Comparison of ENCODE assay signal across 10 cellular contexts in the genomic region with DNA sequence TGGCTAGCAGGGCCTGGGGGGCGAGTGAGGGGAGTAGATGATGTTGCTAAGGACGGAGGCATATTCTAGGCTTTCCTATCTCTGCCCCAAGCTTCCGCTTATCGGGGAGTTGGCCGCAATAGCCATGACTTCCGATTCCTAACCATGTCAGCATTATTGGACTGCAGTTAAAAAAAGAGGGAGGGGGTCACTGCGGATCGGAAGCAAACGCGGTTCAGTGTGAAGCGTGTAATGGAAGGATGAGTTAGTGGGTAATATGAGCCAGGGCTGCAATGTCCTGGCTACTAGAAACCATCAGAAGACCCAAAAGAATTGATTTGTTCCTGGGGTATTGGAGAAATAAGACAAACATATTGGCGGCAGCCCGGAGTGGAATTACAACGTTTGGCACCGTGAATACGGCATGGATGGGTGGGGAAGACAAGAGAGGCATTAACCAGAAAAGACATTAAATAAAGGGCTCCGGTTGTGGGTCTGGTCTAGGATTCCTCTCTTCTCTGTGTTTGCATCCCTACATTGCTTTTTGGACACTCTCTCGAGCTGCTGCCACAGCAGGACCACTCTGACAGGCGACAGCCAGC.
DNase-seq lines count a peak whose midpoint lies in the region; ATAC-seq, FAIRE-seq and TF ChIP-seq lines count a peak whose summit lies in the region.
"Had no signal": no experiment of that assay in that cellular context is flagged by ENCODE, and none has a peak within 500 bp of the region (broad histone marks: within the 10 kb centered on the region; RNA-seq: fewer than 3 reads in every experiment).

No MANE protein-coding gene starts in this region.

- H3K36me3 Mint-ChIP-seq in endodermal cell (ENCODE audit: low read depth) (no peaks in the 10 kb centered on the region), nephron progenitor cell (ENCODE audit: low read depth) (no peaks in the 10 kb centered on the region)

- H3K9ac ChIP-seq in endodermal cell (ENCODE audit: extremely low read depth, low read length, poor library complexity, severe bottlenecking), result no peak overlapping the region

- H3K4me1 ChIP-seq in A549 (no peaks in the 10 kb centered on the region), endodermal cell (ENCODE audit: control insufficient read depth, insufficient read depth, low read length) (peaks cover 3% of the 10 kb centered on the region), pancreas (peaks cover 0 to 10% (median 0%) of the 10 kb centered on the region in 3 donors)

- TF ChIP-seq CTCF in A549 (IDR thresholded peaks at IDR 0.05) (no peak), endodermal cell (conservative IDR thresholded peaks at IDR 0.05) (no peak), nephron progenitor cell (IDR thresholded peaks at IDR 0.05) (no peak), pancreas (IDR thresholded peaks at IDR 0.05) (no peak), D721Med (IDR thresholded peaks at IDR 0.05; ENCODE audit: insufficient read depth, missing control alignments) (no peak)

- peaks cover 37% of the 10 kb centered on the region for H3K27me3 ChIP-seq in MG63
- peaks cover 63% of the 10 kb centered on the region for H3K27me3 ChIP-seq in endodermal cell (ENCODE audit: control insufficient read depth, insufficient read depth, low read length, poor library complexity, severe bottlenecking)
- H3K27me3 ChIP-seq in pancreas, result peaks cover 0 to 17% (median 6%) of the 10 kb centered on the region in 4 donors

- CTCF ChIA-PET in A549 (lab: Yijun Ruan, JAX), result interaction anchor here (1.8 kb wide), 1 partner anchor 66 kb away, joined by 6 read pairs; no protein-coding TSS in a partner anchor

- no peaks in the 10 kb centered on the region for H3K9me3 ChIP-seq in A549
- H3K9me3 ChIP-seq in MG63, result no peaks in the 10 kb centered on the region
- H3K9me3 ChIP-seq in endodermal cell (ENCODE audit: control insufficient read depth, low read length), result peaks cover 5% of the 10 kb centered on the region
- H3K9me3 ChIP-seq in pancreas, result no peaks in the 10 kb centered on the region
- H3K9me3 ChIP-seq: neutrophil had no signal

- H3K4me1 Mint-ChIP-seq in endodermal cell, result peaks cover 12% of the 10 kb centered on the region
- peaks cover 19% of the 10 kb centered on the region for H3K4me1 Mint-ChIP-seq in nephron progenitor cell

- no peak overlapping the region for H3K27ac Mint-ChIP-seq in endodermal cell
- H3K27ac Mint-ChIP-seq in nephron progenitor cell, result no peak overlapping the region

- peaks cover 8% of the 10 kb centered on the region for H3K9me3 Mint-ChIP-seq in endodermal cell
- peaks cover 15% of the 10 kb centered on the region for H3K9me3 Mint-ChIP-seq in nephron progenitor cell

- H3K27me3 Mint-ChIP-seq in endodermal cell (ENCODE audit: insufficient read depth) (peaks cover 72% of the 10 kb centered on the region), nephron progenitor cell (ENCODE audit: low read depth, poor library complexity) (peaks cover 87% of the 10 kb centered on the region)

- H3K4me3 ChIP-seq in A549 (peak overlapping the region; percentile 41), MG63 (peak overlapping the region; percentile 45), endodermal cell (ENCODE audit: low read length) (peak overlapping the region; percentile 74), pancreas (peak overlapping the region in 2 of 4 donors; percentile 24 to 45)

- H3K4me3 Mint-ChIP-seq in endodermal cell (peak overlapping the region; percentile 54), nephron progenitor cell (peak overlapping the region; percentile 77)

- peak in 1 of 2 experiments; percentile 20; a peak in 3 of 6 replicates for ATAC-seq in A549
- no peak for ATAC-seq in pancreas

- WGBS in A549 (ENCODE audit: missing lambda C conversion rate), result 13% methylated on average over 19 of the region's 19 CpGs
- WGBS in endodermal cell (ENCODE audit: insufficient coverage in 1 of 2, insufficient read length in 1 of 2), 2 experiments, result 48 to 61% methylated on average over 9 to 19 of the region's 19 CpGs
- WGBS in pancreas, 2 donors, result 16 to 20% methylated on average over 19 of the region's 19 CpGs

- H3K36me3 ChIP-seq in MG63 (no peaks in the 10 kb centered on the region), endodermal cell (ENCODE audit: control insufficient read depth, insufficient read depth, low read length) (no peaks in the 10 kb centered on the region), pancreas (no peaks in the 10 kb centered on the region)
- H3K36me3 ChIP-seq: neutrophil had no signal

- FAIRE-seq in A549 (lab: Jason Lieb, UNC), result no peak
- no peak for FAIRE-seq in pancreas (lab: Jason Lieb, UNC)
- FAIRE-seq in D721Med (lab: Jason Lieb, UNC), result no peak

- TF ChIP-seq POLR2A in A549 (IDR thresholded peaks at IDR 0.05; ENCODE audit: low read length), result no peak

- peak overlapping the region; percentile 81 for H3K4me2 ChIP-seq in A549

- H3K27ac ChIP-seq in A549 (no peak overlapping the region), endodermal cell (ENCODE audit: low read depth, low read length) (no peak overlapping the region), pancreas (no peak overlapping the region)
- H3K27ac ChIP-seq: neutrophil had no signal

- no peak for DNase-seq in A549 (ENCODE audit: low read depth in 1 of 2, low spot score in 1 of 2)
- DNase-seq in MG63, result peak; percentile 1
- no peak for DNase-seq in endodermal cell
- no peak for DNase-seq in nephron progenitor cell
- DNase-seq in pancreas, result no peak
- DNase-seq in dermis blood vessel endothelial cell, result no peak
- DNase-seq in amniotic stem cell (lab: John Stamatoyannopoulos, UW), result no peak
- no peak for DNase-seq in D721Med (ENCODE audit: insufficient read length, low spot score)
- DNase-seq: effector memory CD4-positive, alpha-beta T cell had no signal

- POLR2A ChIA-PET in A549 (lab: Yijun Ruan, JAX), result no interaction called here

- intact Hi-C loops in pancreas (cut with DNase I), result no loop called here

- no peak for TF ChIP-seq RAD21 in A549 (conservative IDR thresholded peaks at IDR 0.05 in 1 of 2, IDR thresholded peaks at IDR 0.05 in 1 of 2)

- TF ChIP-seq EP300 in A549 (IDR thresholded peaks at IDR 0.05), result no peak

TF ChIP-seq in A549, 52 proteins besides CTCF, POLR2A, EP300 and RAD21:
- TF ChIP-seq, protein P1, sequence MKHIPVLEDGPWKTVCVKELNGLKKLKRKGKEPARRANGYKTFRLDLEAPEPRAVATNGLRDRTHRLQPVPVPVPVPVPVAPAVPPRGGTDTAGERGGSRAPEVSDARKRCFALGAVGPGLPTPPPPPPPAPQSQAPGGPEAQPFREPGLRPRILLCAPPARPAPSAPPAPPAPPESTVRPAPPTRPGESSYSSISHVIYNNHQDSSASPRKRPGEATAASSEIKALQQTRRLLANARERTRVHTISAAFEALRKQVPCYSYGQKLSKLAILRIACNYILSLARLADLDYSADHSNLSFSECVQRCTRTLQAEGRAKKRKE (CRISPR knock-in tag; IDR thresholded peaks at IDR 0.05; ENCODE audit: low read depth), result no peak
- TF ChIP-seq, protein P2, sequence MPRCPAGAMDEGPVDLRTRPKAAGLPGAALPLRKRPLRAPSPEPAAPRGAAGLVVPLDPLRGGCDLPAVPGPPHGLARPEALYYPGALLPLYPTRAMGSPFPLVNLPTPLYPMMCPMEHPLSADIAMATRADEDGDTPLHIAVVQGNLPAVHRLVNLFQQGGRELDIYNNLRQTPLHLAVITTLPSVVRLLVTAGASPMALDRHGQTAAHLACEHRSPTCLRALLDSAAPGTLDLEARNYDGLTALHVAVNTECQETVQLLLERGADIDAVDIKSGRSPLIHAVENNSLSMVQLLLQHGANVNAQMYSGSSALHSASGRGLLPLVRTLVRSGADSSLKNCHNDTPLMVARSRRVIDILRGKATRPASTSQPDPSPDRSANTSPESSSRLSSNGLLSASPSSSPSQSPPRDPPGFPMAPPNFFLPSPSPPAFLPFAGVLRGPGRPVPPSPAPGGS (IDR thresholded peaks at IDR 0.05), result no peak
- TF ChIP-seq GATA3 (IDR thresholded peaks at IDR 0.05; ENCODE audit: borderline replicate concordance) (no peak), ZNF302 (CRISPR knock-in tag; IDR thresholded peaks at IDR 0.05) (no peak), HOXA7 (CRISPR knock-in tag; IDR thresholded peaks at IDR 0.05) (no peak), CHD4 (IDR thresholded peaks at IDR 0.05; ENCODE audit: borderline replicate concordance) (no peak), ZSCAN20 (CRISPR knock-in tag; IDR thresholded peaks at IDR 0.05) (no peak), HEYL (CRISPR knock-in tag; IDR thresholded peaks at IDR 0.05) (no peak), EHF (CRISPR knock-in tag; IDR thresholded peaks at IDR 0.05) (no peak), KDM5A (IDR thresholded peaks at IDR 0.05) (no peak), NPAS2 (CRISPR knock-in tag; IDR thresholded peaks at IDR 0.05; ENCODE audit: borderline replicate concordance) (no peak), SMC3 (IDR thresholded peaks at IDR 0.05) (no peak), NR3C1 (IDR thresholded peaks at IDR 0.05) (no peak), POLR2AphosphoS2 (conservative IDR thresholded peaks at IDR 0.05; ENCODE audit: low read length) (no peak), BHLHE40 (IDR thresholded peaks at IDR 0.05; ENCODE audit: low read depth, low read length) (no peak), KDM1A (IDR thresholded peaks at IDR 0.05; ENCODE audit: low read depth) (no peak), FOSB (CRISPR knock-in tag; IDR thresholded peaks at IDR 0.05) (no peak)
- TF ChIP-seq, protein P3, sequence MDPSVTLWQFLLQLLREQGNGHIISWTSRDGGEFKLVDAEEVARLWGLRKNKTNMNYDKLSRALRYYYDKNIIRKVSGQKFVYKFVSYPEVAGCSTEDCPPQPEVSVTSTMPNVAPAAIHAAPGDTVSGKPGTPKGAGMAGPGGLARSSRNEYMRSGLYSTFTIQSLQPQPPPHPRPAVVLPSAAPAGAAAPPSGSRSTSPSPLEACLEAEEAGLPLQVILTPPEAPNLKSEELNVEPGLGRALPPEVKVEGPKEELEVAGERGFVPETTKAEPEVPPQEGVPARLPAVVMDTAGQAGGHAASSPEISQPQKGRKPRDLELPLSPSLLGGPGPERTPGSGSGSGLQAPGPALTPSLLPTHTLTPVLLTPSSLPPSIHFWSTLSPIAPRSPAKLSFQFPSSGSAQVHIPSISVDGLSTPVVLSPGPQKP (IDR thresholded peaks at IDR 0.05; ENCODE audit: low read depth, low read length), result no peak
